ENCODE assay signal across 13 cellular contexts in genomic region chr13:75792526-75793187, GRCh38.
DNase-seq lines count a peak whose midpoint lies in the region; ATAC-seq, FAIRE-seq and TF ChIP-seq lines count a peak whose summit lies in the region.
"Had no signal": no experiment of that assay in that cellular context is flagged by ENCODE, and none has a peak within 500 bp of the region (broad histone marks: within the 10 kb centered on the region; RNA-seq: fewer than 3 reads in every experiment).

No MANE protein-coding gene starts in this region.

- H3K9ac ChIP-seq in kidney (ENCODE audit: low read length in 2 of 2), result peak overlapping the region in 1 of 2 donors; percentile 38
- H3K9ac ChIP-seq: BLaER1 had no signal

- no peak for TF ChIP-seq POLR2A in H54 (IDR thresholded peaks at IDR 0.05; ENCODE audit: low read depth, low read length)

- ATAC-seq in pancreas, result peak; percentile 63 to 90 (median 80)
- ATAC-seq in HG03159 (IDR thresholded peaks at IDR 0.05; ENCODE audit: unreplicated experiment), result no peak
- no peak for ATAC-seq in GM19467 (IDR thresholded peaks at IDR 0.05; ENCODE audit: unreplicated experiment)

- no peak for DNase-seq in H54 (ENCODE audit: insufficient read length, low spot score)
- peak; percentile 62 for DNase-seq in dedifferentiated amniotic fluid mesenchymal stem cell (ENCODE audit: extremely low spot score)
- no peak for DNase-seq in kidney
- DNase-seq in pancreas, result peak in 1 of 6 donors; percentile 27
- no peak for DNase-seq in amygdala (lab: John Stamatoyannopoulos, UW)
- DNase-seq in stimulated activated CD4-positive, alpha-beta T cell treated with anti-CD3 and anti-CD28 coated beads, Interleukin-1b, Interleukin-23, amount 100 ng/mL, for 48 hours, result no peak
- DNase-seq: activated CD4-positive, alpha-beta T cell treated with anti-CD3 and anti-CD28 coated beads for 1 hour; effector CD8-positive, alpha-beta T cell; H7; OCI-M1 had no signal

- intact Hi-C loops in kidney (cut with DNase I) (no loop called here), pancreas (cut with DNase I) (no loop called here)

- H3K4me1 ChIP-seq in kidney (ENCODE audit: control insufficient read depth in 1 of 2, insufficient read depth in 1 of 2, low read depth in 1 of 2, low read length in 2 of 2), result peaks cover 19 to 62% of the 10 kb centered on the region in 2 donors
- H3K4me1 ChIP-seq in pancreas, result peaks cover 5 to 17% (median 6%) of the 10 kb centered on the region in 3 donors
- H3K4me1 ChIP-seq: BLaER1 had no signal

- H3K27ac ChIP-seq in kidney (ENCODE audit: low read depth in 2 of 2, low read length in 2 of 2) (peak overlapping the region; percentile 90 to 91), pancreas (peak overlapping the region in 3 of 4 donors; percentile 26 to 60 (median 54))
- H3K27ac ChIP-seq: BLaER1 had no signal

- TF ChIP-seq CTCF in kidney (IDR thresholded peaks at IDR 0.05; ENCODE audit: borderline replicate concordance, extremely low read depth, insufficient read depth) (no peak), pancreas (IDR thresholded peaks at IDR 0.05) (no peak)

- H3K27me3 ChIP-seq in pancreas, result no peaks in the 10 kb centered on the region
- H3K27me3 ChIP-seq: BLaER1 had no signal

- 42 to 48% methylated on average over 3 of the region's 3 CpGs for WGBS in pancreas, 2 donors

- H3K4me3 ChIP-seq in kidney (ENCODE audit: low read length in 2 of 2), result peak overlapping the region; percentile 7 to 17
- H3K4me3 ChIP-seq in pancreas, result no peak overlapping the region
- H3K4me3 ChIP-seq: BLaER1 had no signal

- H3K36me3 ChIP-seq in kidney (ENCODE audit: control insufficient read depth in 1 of 2, insufficient read depth in 2 of 2, low read length in 2 of 2) (no peaks in the 10 kb centered on the region), pancreas (peaks cover 0 to 9% (median 0%) of the 10 kb centered on the region in 3 donors)
- H3K36me3 ChIP-seq: BLaER1 had no signal

- no peaks in the 10 kb centered on the region for H3K9me3 ChIP-seq in kidney (ENCODE audit: control insufficient read depth in 1 of 2, low read length in 2 of 2)
- H3K9me3 ChIP-seq in pancreas, result no peaks in the 10 kb centered on the region
- H3K9me3 ChIP-seq: BLaER1 had no signal

- FAIRE-seq in H54 (lab: Jason Lieb, UNC) (peak; percentile 62), kidney (lab: Jason Lieb, UNC) (peak; percentile 82), pancreas (lab: Jason Lieb, UNC) (no peak)

Comparison
In these comparisons a context has a peak if more than half of its experiments do, and no peak if none do; other contexts are left out.
1. H3K4me3 ChIP-seq: peak in kidney (2 of 2); none in pancreas (0 of 4).
2. ATAC-seq: peak in pancreas (4 of 4); none in HG03159 (single experiment) and GM19467 (single experiment).